34 cellular contexts compared by ENCODE assay signal in genomic region chr5:65912311-65912710, GRCh38.
"Had no signal": no experiment of that assay in that cellular context is flagged by ENCODE, and none has a peak within 500 bp of the region (broad histone marks: within the 10 kb centered on the region; RNA-seq: fewer than 3 reads in every experiment).

No MANE protein-coding gene starts in this region.

- ATAC-seq: activated naive CD4-positive, alpha-beta T cell treated with anti-CD3 and anti-CD28 coated beads, Interleukin-2, amount 50 U/mL, for 72 hours; activated naive CD8-positive, alpha-beta T cell treated with anti-CD3 and anti-CD28 coated beads, Interleukin-2, amount 50 U/mL, for 24 hours; activated T-cell treated with anti-CD3 and anti-CD28 coated beads, Interleukin-2, amount 50 U/mL, for 4 hours; activated T-cell treated with anti-CD3 and anti-CD28 coated beads, Interleukin-2, amount 50 U/mL, for 72 hours; activated T-helper 17 cell treated with anti-CD3 and anti-CD28 coated beads, Interleukin-2, amount 50 U/mL, for 72 hours; body of pancreas had no signal

- H3K27ac ChIP-seq: adrenal gland, ascending aorta, body of pancreas, brain microvascular endothelial cell, breast epithelium, cardiac muscle cell had no signal

- H3K9me3 ChIP-seq: adrenal gland, ascending aorta, body of pancreas, breast epithelium had no signal

- H3K36me3 ChIP-seq: adrenal gland, ascending aorta, brain microvascular endothelial cell, breast epithelium, cardiac muscle cell had no signal

- H3K4me1 ChIP-seq: adrenal gland, ascending aorta, breast epithelium had no signal

- DNase-seq: activated effector memory CD4-positive, alpha-beta T cell treated with anti-CD3 and anti-CD28 coated beads, Interleukin-2, amount 50 U/mL, for 16 hours; activated effector memory CD4-positive, alpha-beta T cell treated with Interleukin-2 at 50 U/mL for 16 hours; activated gamma-delta T cell; activated gamma-delta T cell treated with Interleukin-2 at 50 U/mL for 16 hours; activated naive CD4-positive, alpha-beta T cell; activated naive CD4-positive, alpha-beta T cell treated with anti-CD3 and anti-CD28 coated beads for 36 hours; activated naive CD4-positive, alpha-beta T cell treated with anti-CD3 and anti-CD28 coated beads, Interleukin-2, amount 10 ng/mL, durations not matched to agents 7 days and 5 days; activated naive CD4-positive, alpha-beta T cell treated with anti-CD3 and anti-CD28 coated beads, Interleukin-2, amount 50 U/mL, for 16 hours; activated naive CD4-positive, alpha-beta T cell treated with Interleukin-2 at 50 U/mL for 16 hours; activated naive CD8-positive, alpha-beta T cell treated with anti-CD3 and anti-CD28 coated beads for 36 hours; activated naive CD8-positive, alpha-beta T cell treated with anti-CD3 and anti-CD28 coated beads, Interleukin-2, amount 10 ng/mL, durations not matched to agents 7 days and 5 days; activated naive CD8-positive, alpha-beta T cell treated with anti-CD3 and anti-CD28 coated beads, Interleukin-2, amount 50 U/mL, for 24 hours; activated T-cell treated with anti-CD3 and anti-CD28 coated beads, Interleukin-2, amount 50 U/mL, for 1 hour; activated T-cell treated with anti-CD3 and anti-CD28 coated beads, Interleukin-2, amount 50 U/mL, for 24 hours; activated T-cell treated with anti-CD3 and anti-CD28 coated beads, Interleukin-2, amount 50 U/mL, for 4 hours; activated T-cell treated with anti-CD3 and anti-CD28 coated beads, Interleukin-2, amount 50 U/mL, for 48 hours; activated T-cell treated with anti-CD3 and anti-CD28 coated beads, Interleukin-2, amount 50 U/mL, for 72 hours; adrenal gland; amniotic stem cell; amygdala; anterior cingulate cortex; aorta; body of pancreas; brain microvascular endothelial cell; caudate nucleus; central memory CD4-positive, alpha-beta T cell; cerebellar nuclear complex had no signal

- H3K27me3 ChIP-seq: adrenal gland, ascending aorta, body of pancreas, brain microvascular endothelial cell, breast epithelium, cardiac muscle cell had no signal

- H3K4me3 ChIP-seq: adrenal gland, ascending aorta, body of pancreas, breast epithelium, cardiac muscle cell had no signal

- FAIRE-seq: astrocyte, bronchial epithelial cell had no signal
